8 cellular contexts compared by ENCODE assay signal in the genomic region with DNA sequence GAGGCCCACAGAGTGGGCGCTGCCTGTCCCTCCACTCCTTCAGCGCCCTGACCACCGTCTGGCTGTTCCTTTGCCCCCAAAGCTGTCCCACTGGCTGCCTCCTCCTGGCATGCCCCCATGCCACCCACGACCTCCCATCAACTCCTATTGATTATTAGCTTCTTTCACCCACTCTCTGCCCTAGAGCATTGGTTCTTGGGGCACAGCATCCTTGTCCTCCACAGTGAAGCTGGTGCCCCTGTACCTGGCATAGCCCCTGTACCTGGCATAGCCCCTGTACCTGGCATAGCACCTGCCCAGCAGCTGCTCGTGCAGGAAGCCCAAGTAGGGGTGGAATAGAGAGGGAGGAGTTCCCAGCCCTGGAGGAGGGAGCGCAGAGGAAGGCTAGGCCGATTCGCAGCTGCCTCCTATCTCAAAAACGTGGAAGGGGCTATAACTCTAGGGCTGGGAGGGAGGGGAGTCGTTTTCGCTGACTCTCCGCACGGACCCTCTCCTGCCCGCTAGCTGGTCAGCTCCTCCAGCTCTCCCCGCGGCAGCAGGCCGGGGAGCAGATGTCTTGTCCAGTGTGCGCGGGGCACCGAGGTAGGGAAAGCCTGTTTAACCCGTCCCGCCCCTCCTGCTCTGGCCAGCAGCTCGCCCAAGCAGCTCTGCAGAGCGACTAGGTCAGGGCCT. TPM values are rescaled to one million over a fixed set of nuclear protein-coding genes. Genes with fewer than 3 reads are reported as not detected.
A peak's percentile ranks its signal among the peaks of the same experiment; 100 is the strongest.
DNase-seq lines count a peak whose midpoint lies in the region; ATAC-seq, FAIRE-seq and TF ChIP-seq lines count a peak whose summit lies in the region.

No MANE protein-coding gene starts in this region.

- no peaks in the 10 kb centered on the region for H3K79me2 ChIP-seq in K562 (ENCODE audit: control insufficient read depth, insufficient read depth, low read length)
- peaks cover 19% of the 10 kb centered on the region for H3K79me2 ChIP-seq in mesendoderm (ENCODE audit: control insufficient read depth, insufficient read depth, low read length)

- no peak overlapping the region for H2BK120ac ChIP-seq in mesendoderm (ENCODE audit: low read depth, low read length)

- H3K9me3 ChIP-seq in K562 (replicated peaks; ENCODE audit: control insufficient read depth, insufficient read depth, low read depth, low read length) (no peaks in the 10 kb centered on the region), HAP-1 (no peaks in the 10 kb centered on the region)

- H3K36me3 Mint-ChIP-seq in stimulated activated naive CD8-positive, alpha-beta T cell treated with anti-CD3 and anti-CD28 coated beads, Interleukin-15, Interleukin-2, amounts not matched to agents 100 ng/mL and 50 ng/mL, for 24 hours (ENCODE audit: low read depth), result no peaks in the 10 kb centered on the region

- H3K27me3 ChIP-seq in K562 (ENCODE audit: control insufficient read depth in 2 of 2, insufficient read depth in 2 of 2, low read length in 2 of 2), result no peaks in the 10 kb centered on the region
- no peaks in the 10 kb centered on the region for H3K27me3 ChIP-seq in mesendoderm (ENCODE audit: insufficient read depth, low read length, poor library complexity)
- no peaks in the 10 kb centered on the region for H3K27me3 ChIP-seq in HAP-1 (ENCODE audit: low read depth)

- no peaks in the 10 kb centered on the region for H3K9me3 Mint-ChIP-seq in stimulated activated naive CD8-positive, alpha-beta T cell treated with anti-CD3 and anti-CD28 coated beads, Interleukin-15, Interleukin-2, amounts not matched to agents 100 ng/mL and 50 ng/mL, for 24 hours

- DNase-seq in stimulated activated naive CD8-positive, alpha-beta T cell treated with anti-CD3 and anti-CD28 coated beads, Interleukin-15, Interleukin-2, amounts not matched to agents 100 U/mL and 50 U/mL, for 24 hours, result no peak
- DNase-seq in K562 (ENCODE audit: extremely low read depth in 1 of 4, low spot score in 3 of 4) (no peak), mesendoderm (peak; percentile 64), HAP-1 (ENCODE audit: low spot score in 2 of 2) (no peak)
- no peak for DNase-seq in activated effector memory CD4-positive, alpha-beta T cell treated with anti-CD3 and anti-CD28 coated beads, Interleukin-2, amount 50 U/mL, for 16 hours

- intact Hi-C loops in K562 (cut with micrococcal nuclease), result no loop called here

- no peak overlapping the region for H3K4me3 ChIP-seq in K562
- H3K4me3 ChIP-seq in mesendoderm (ENCODE audit: low read length), result no peak overlapping the region
- no peak overlapping the region for H3K4me3 ChIP-seq in HAP-1

- no peak overlapping the region for H2BK15ac ChIP-seq in mesendoderm (replicated peaks; ENCODE audit: low read depth)

- peak overlapping the region; percentile 83 for H3K56ac ChIP-seq in mesendoderm (ENCODE audit: low read length)

- no peak for TF ChIP-seq POLR2A in K562 (conservative IDR thresholded peaks at IDR 0.05)

- no peak overlapping the region for H2BK5ac ChIP-seq in mesendoderm (ENCODE audit: low read length)

- no peak overlapping the region for H4K5ac ChIP-seq in mesendoderm (ENCODE audit: low read length)

- POLR2A ChIA-PET in K562 (lab: Yijun Ruan, JAX), result interaction anchor here (0.6 to 2.3 kb wide), 11 partner anchors 8 to 1129 kb away, joined by 3 to 12 read pairs (median 3); partner anchors contain the start of gene FAAP100

- H2AFZ ChIP-seq in K562 (ENCODE audit: low read depth, low read length), result peak overlapping the region; percentile 88

- no peak for TF ChIP-seq CTCF in K562 (IDR thresholded peaks at IDR 0.05 in 2 of 3, conservative IDR thresholded peaks at IDR 0.05 in 1 of 3; ENCODE audit: insufficient read depth in 2 of 3, low read depth in 1 of 3, low read length in 3 of 3)

- no peak for ATAC-seq in stimulated activated naive CD8-positive, alpha-beta T cell treated with anti-CD3 and anti-CD28 coated beads, Interleukin-15, Interleukin-2, amounts not matched to agents 100 U/mL and 50 U/mL, for 24 hours
- ATAC-seq in K562 (peak; percentile 2; the same call in 2 of the 3 replicates), HG03175 (IDR thresholded peaks at IDR 0.05; ENCODE audit: unreplicated experiment) (no peak), GM18520 (IDR thresholded peaks at IDR 0.05; ENCODE audit: unreplicated experiment) (no peak)

- peak overlapping the region; percentile 68 for H3K4me3 Mint-ChIP-seq in stimulated activated naive CD8-positive, alpha-beta T cell treated with anti-CD3 and anti-CD28 coated beads, Interleukin-15, Interleukin-2, amounts not matched to agents 100 ng/mL and 50 ng/mL, for 24 hours

- H3K79me1 ChIP-seq in mesendoderm (ENCODE audit: low read length), result peaks cover 3% of the 10 kb centered on the region

- H3K27ac ChIP-seq in K562 (ENCODE audit: extremely low read depth, low read depth, low read length) (no peak overlapping the region), mesendoderm (ENCODE audit: low read depth, low read length) (no peak overlapping the region)

- no peak overlapping the region for H3K23ac ChIP-seq in mesendoderm (ENCODE audit: low read length)

- no TSS peak for BruUV-seq in K562 (replicated peaks; lab: Mats Ljungman, UMichigan)

- H3K27ac Mint-ChIP-seq in stimulated activated naive CD8-positive, alpha-beta T cell treated with anti-CD3 and anti-CD28 coated beads, Interleukin-15, Interleukin-2, amounts not matched to agents 100 ng/mL and 50 ng/mL, for 24 hours, result peak overlapping the region; percentile 29

- no peaks in the 10 kb centered on the region for H3K36me3 ChIP-seq in K562 (ENCODE audit: control insufficient read depth, insufficient read depth, low read length)
- no peaks in the 10 kb centered on the region for H3K36me3 ChIP-seq in mesendoderm (ENCODE audit: control insufficient read depth, insufficient read depth, low read length)
- no peaks in the 10 kb centered on the region for H3K36me3 ChIP-seq in HAP-1 (replicated peaks)

- H3K4me2 ChIP-seq in K562 (ENCODE audit: insufficient read depth, low read length), result peak overlapping the region; percentile 74; the same call in 1 of the 2 replicates
- peak overlapping the region; percentile 77 for H3K4me2 ChIP-seq in mesendoderm (ENCODE audit: low read length)

- in situ Hi-C loops in K562 (cut with MboI), result no loop called here
- in situ Hi-C loops in HAP-1 (cut with MboI; ENCODE audit: low sequenced_read_pairs), result no loop called here

- no peaks in the 10 kb centered on the region for H3K27me3 Mint-ChIP-seq in stimulated activated naive CD8-positive, alpha-beta T cell treated with anti-CD3 and anti-CD28 coated beads, Interleukin-15, Interleukin-2, amounts not matched to agents 100 ng/mL and 50 ng/mL, for 24 hours

- no peak overlapping the region for H2AK5ac ChIP-seq in mesendoderm (ENCODE audit: low read length)

- no peak for TF ChIP-seq RAD21 in K562 (CRISPR knock-in tag; conservative IDR thresholded peaks at IDR 0.05 in 1 of 2, IDR thresholded peaks at IDR 0.05 in 1 of 2)

- H3K4me1 ChIP-seq in K562 (replicated peaks in 1 of 2; ENCODE audit: control insufficient read depth in 2 of 2, insufficient read depth in 2 of 2, low read length in 2 of 2) (peaks cover 9 to 71% of the 10 kb centered on the region in 2 experiments; a peak in 4 of 5 replicates), mesendoderm (ENCODE audit: control insufficient read depth, low read depth, low read length) (peaks cover 12% of the 10 kb centered on the region), HAP-1 (peaks cover 5% of the 10 kb centered on the region; the same call in 1 of the 2 replicates)

- no peaks in the 10 kb centered on the region for H4K20me1 ChIP-seq in K562 (replicated peaks; ENCODE audit: control insufficient read depth, insufficient read depth, low read length)

- no peak overlapping the region for H3K4ac ChIP-seq in mesendoderm (ENCODE audit: low read depth, low read length)

- no peak overlapping the region for H4K8ac ChIP-seq in mesendoderm (ENCODE audit: low read depth, low read length)

- peak overlapping the region; percentile 74 to 89; a peak in 3 of 4 replicates for H3K9ac ChIP-seq in K562 (ENCODE audit: insufficient read depth in 1 of 2, low read depth in 2 of 2, low read length in 2 of 2)
- peak overlapping the region; percentile 72 for H3K9ac ChIP-seq in mesendoderm (ENCODE audit: low read length)

- no peaks in the 10 kb centered on the region for H3K9me1 ChIP-seq in K562 (ENCODE audit: control insufficient read depth, insufficient read depth, low read length)

- FAIRE-seq in K562 (lab: Jason Lieb, UNC), result no peak

- peaks cover 24% of the 10 kb centered on the region for H3K4me1 Mint-ChIP-seq in stimulated activated naive CD8-positive, alpha-beta T cell treated with anti-CD3 and anti-CD28 coated beads, Interleukin-15, Interleukin-2, amounts not matched to agents 100 ng/mL and 50 ng/mL, for 24 hours (ENCODE audit: low read depth)

- CTCF ChIA-PET in K562 (lab: Yijun Ruan, JAX; ENCODE audit: low intra/inter-chr PET ratio), result no interaction called here

- TF ChIP-seq EP300 in K562 (IDR thresholded peaks at IDR 0.05; ENCODE audit: low read length), result no peak

- H3K18ac ChIP-seq in mesendoderm (ENCODE audit: low read length), result no peak overlapping the region

- whole genome bisulfite sequencing in K562 (ENCODE audit: insufficient coverage, low coverage, missing lambda C conversion rate), result 63% methylated on average over 22 of the region's 24 CpGs
- WGBS in mesendoderm (ENCODE audit: extremely low coverage, insufficient coverage, low lambda C conversion rate), result no CpG with 5 or more reads among the region's 24 CpGs

RNA-seq across cellular contexts. Expression of gene ACTG1, which starts 5.7 kb away (rescaled TPM):
- 264 and 482 TPM in 2 replicates for total RNA-seq in K562 (2011; cell fraction: chromatin; rRNA removed; ENCODE audit: low replicate concordance)
- total RNA-seq in K562 (2011; cell fraction: nucleolus; rRNA removed), result 393 and 500 TPM in 2 replicates
- 388 and 427 TPM in 2 replicates for total RNA-seq in K562 (2011; cell fraction: nucleoplasm; rRNA removed)
- total RNA-seq in K562 (2014; rRNA removed) (1,572 and 2,328 TPM in 2 replicates), K562 (2014; rRNA removed; fragmentation: Illumina TruSeq; extraction: Trizol) (512 and 566 TPM in 2 replicates), K562 (2015; rRNA removed; fragmentation: Illumina TruSeq; extraction: Trizol) (568 and 574 TPM in 2 replicates), K562 (2021) (1,775 and 1,801 TPM in 2 replicates)
- polyA plus RNA-seq in K562 (2011; rRNA removed) (224 and 602 TPM in 2 replicates), K562 (2014; fragmentation: Illumina TruSeq; extraction: Trizol) (990 and 2,987 TPM in 2 replicates), K562 (2014; fragmentation: Nextera tagmentation; extraction: Ambion mirVana) (100 to 1,000 TPM; 259 to 386 TPM), K562 (2014; rRNA removed) (831 and 1,109 TPM in 2 replicates)
- 901 and 1,415 TPM in 2 replicates for polyA plus RNA-seq in K562 (2011; cell fraction: cytosol; rRNA removed)
- 1,206 and 1,333 TPM in 2 replicates for polyA plus RNA-seq in K562 (2011; cell fraction: nucleus; rRNA removed)
- 1,311 and 3,206 TPM in 2 replicates for polyA plus RNA-seq in K562 (2012)
- polyA minus RNA-seq in K562 (2011; rRNA and poly(A)+ RNA removed), result 205 and 410 TPM in 2 replicates
- polyA minus RNA-seq in K562 (2011; cell fraction: cytosol; rRNA and poly(A)+ RNA removed), result 580 and 1,178 TPM in 2 replicates
- 230 and 388 TPM in 2 replicates for polyA minus RNA-seq in K562 (2011; cell fraction: nucleus; rRNA and poly(A)+ RNA removed)
- polyA plus RNA-seq in mesendoderm (2013, experiment 1 of 2), result 9,422 TPM
- polyA plus RNA-seq in mesendoderm (2013, experiment 2 of 2), result 9,613 TPM

RNA-seq across cellular contexts. Expression of gene FSCN2, which starts 9.9 kb away (rescaled TPM):
- total RNA-seq in K562 (2011; cell fraction: chromatin; rRNA removed; ENCODE audit: low replicate concordance), result 0.23 TPM in 1 of 2 replicates, not detected in the other
- 0.26 and 0.33 TPM in 2 replicates for total RNA-seq in K562 (2011; cell fraction: nucleolus; rRNA removed)
- 0.37 TPM in 1 of 2 replicates, not detected in the other for total RNA-seq in K562 (2011; cell fraction: nucleoplasm; rRNA removed)
- total RNA-seq in K562 (2014; rRNA removed) (not detected in 2 replicates), K562 (2014; rRNA removed; fragmentation: Illumina TruSeq; extraction: Trizol) (not detected in 2 replicates), K562 (2015; rRNA removed; fragmentation: Illumina TruSeq; extraction: Trizol) (not detected in 2 replicates), K562 (2021) (not detected in 2 replicates)
- polyA plus RNA-seq in K562 (2011; rRNA removed) (not detected in 2 replicates), K562 (2014; fragmentation: Illumina TruSeq; extraction: Trizol) (not detected in 2 replicates), K562 (2014; fragmentation: Nextera tagmentation; extraction: Ambion mirVana) (not detected), K562 (2014; rRNA removed) (0.08 TPM in 1 of 2 replicates, not detected in the other)
- polyA plus RNA-seq in K562 (2011; cell fraction: cytosol; rRNA removed), result not detected in 2 replicates
- 0.14 TPM in 1 of 2 replicates, not detected in the other for polyA plus RNA-seq in K562 (2011; cell fraction: nucleus; rRNA removed)
- polyA plus RNA-seq in K562 (2012), result 0.25 and 0.30 TPM in 2 replicates
- polyA minus RNA-seq in K562 (2011; rRNA and poly(A)+ RNA removed), result not detected in 2 replicates
- polyA minus RNA-seq in K562 (2011; cell fraction: cytosol; rRNA and poly(A)+ RNA removed), result not detected in 2 replicates
- 0.13 TPM in 1 of 2 replicates, not detected in the other for polyA minus RNA-seq in K562 (2011; cell fraction: nucleus; rRNA and poly(A)+ RNA removed)
- not detected for polyA plus RNA-seq in mesendoderm (2013, experiment 1 of 2)
- not detected for polyA plus RNA-seq in mesendoderm (2013, experiment 2 of 2)

RNA-seq across cellular contexts. Expression of gene FAAP100, which starts 33.9 kb away (rescaled TPM):
- total RNA-seq in K562 (2011; cell fraction: chromatin; rRNA removed; ENCODE audit: low replicate concordance), result 44.9 and 197 TPM in 2 replicates
- 108 and 129 TPM in 2 replicates for total RNA-seq in K562 (2011; cell fraction: nucleolus; rRNA removed)
- total RNA-seq in K562 (2011; cell fraction: nucleoplasm; rRNA removed), result 63.6 and 65.2 TPM in 2 replicates
- total RNA-seq in K562 (2014; rRNA removed) (33.2 and 39.0 TPM in 2 replicates), K562 (2014; rRNA removed; fragmentation: Illumina TruSeq; extraction: Trizol) (3.9 and 8.6 TPM in 2 replicates), K562 (2015; rRNA removed; fragmentation: Illumina TruSeq; extraction: Trizol) (18.9 and 20.9 TPM in 2 replicates), K562 (2021) (51.2 and 52.5 TPM in 2 replicates)
- polyA plus RNA-seq in K562 (2011; rRNA removed) (12.6 and 15.2 TPM in 2 replicates), K562 (2014; fragmentation: Illumina TruSeq; extraction: Trizol) (7.6 and 25.3 TPM in 2 replicates), K562 (2014; fragmentation: Nextera tagmentation; extraction: Ambion mirVana) (under 1 TPM; 0.31 to 0.69 TPM), K562 (2014; rRNA removed) (38.6 and 42.4 TPM in 2 replicates)
- 18.3 and 47.5 TPM in 2 replicates for polyA plus RNA-seq in K562 (2011; cell fraction: cytosol; rRNA removed)
- polyA plus RNA-seq in K562 (2011; cell fraction: nucleus; rRNA removed), result 42.7 and 112 TPM in 2 replicates
- 22.5 and 27.7 TPM in 2 replicates for polyA plus RNA-seq in K562 (2012)
- 4.7 and 7.0 TPM in 2 replicates for polyA minus RNA-seq in K562 (2011; rRNA and poly(A)+ RNA removed)
- polyA minus RNA-seq in K562 (2011; cell fraction: cytosol; rRNA and poly(A)+ RNA removed), result 19.5 and 23.0 TPM in 2 replicates
- 58.6 and 62.1 TPM in 2 replicates for polyA minus RNA-seq in K562 (2011; cell fraction: nucleus; rRNA and poly(A)+ RNA removed)
- polyA plus RNA-seq in mesendoderm (2013, experiment 1 of 2), result 14.4 TPM
- polyA plus RNA-seq in mesendoderm (2013, experiment 2 of 2), result 14.8 TPM
